In the genomic region with DNA sequence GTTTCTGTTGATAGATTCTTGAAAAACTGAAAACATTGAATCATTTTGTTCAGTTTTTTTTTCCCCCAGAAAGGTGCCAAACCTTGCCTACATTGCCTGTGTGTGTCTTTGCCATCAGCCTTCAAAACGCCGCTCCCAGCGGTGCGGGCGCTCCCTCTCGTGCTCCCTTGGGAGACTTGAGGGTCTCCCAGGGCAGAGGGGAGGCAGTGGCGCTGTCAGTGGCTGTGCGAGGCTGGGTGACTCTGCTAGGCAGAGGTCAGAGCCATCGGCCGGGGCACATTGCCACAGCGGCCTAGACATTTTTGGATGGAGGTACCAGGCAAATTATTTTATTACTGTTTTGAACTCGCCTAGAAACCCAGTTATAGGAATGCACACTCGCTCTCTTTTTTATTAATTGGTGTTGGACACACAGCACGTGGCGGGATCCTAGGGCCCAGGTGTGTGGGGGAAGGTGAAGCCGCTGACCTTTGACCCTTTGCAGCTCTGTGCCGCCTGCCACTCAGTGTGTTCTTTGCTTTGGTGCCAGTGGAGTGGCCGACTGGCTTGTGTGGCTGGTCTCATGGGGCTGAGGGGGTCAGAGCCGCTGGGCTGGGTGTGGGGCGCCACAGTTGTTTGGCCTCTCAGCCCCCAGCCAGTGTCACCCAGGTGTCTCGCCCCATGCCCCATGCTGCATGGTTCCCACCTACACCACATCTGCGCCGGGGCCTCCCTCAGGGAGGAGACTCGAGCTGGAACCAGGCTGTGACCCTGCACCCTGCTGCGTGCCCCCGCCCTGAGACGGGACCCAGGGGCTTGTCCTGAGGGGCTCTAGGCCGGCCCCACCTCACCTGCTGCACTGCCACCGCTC, we compare ENCODE assay signal across 23 cellular contexts.
DNase-seq lines count a peak whose midpoint lies in the region; ATAC-seq, FAIRE-seq and TF ChIP-seq lines count a peak whose summit lies in the region.
"Had no signal": no experiment of that assay in that cellular context is flagged by ENCODE, and none has a peak within 500 bp of the region (broad histone marks: within the 10 kb centered on the region; RNA-seq: fewer than 3 reads in every experiment).

No MANE protein-coding gene starts in this region.

- no TSS peak for BruUV-seq in K562 (replicated peaks; lab: Mats Ljungman, UMichigan)

- in situ Hi-C loops in K562 (cut with MboI) = no loop called here

- H4K20me1 ChIP-seq in K562 (replicated peaks; ENCODE audit: control insufficient read depth, insufficient read depth, low read length) = 0 out of 2 replicates have a peak, but pooled peaks cover 6% of the 10 kb centered on the region

- no peaks in the 10 kb centered on the region for H3K27me3 Mint-ChIP-seq in stimulated activated memory B cell treated with anti-CD40 and anti-IgM and Interleukin-4, amounts not matched to agents 10 μg/mL and 1 μg/mL and 100 μg/mL, for 72 hours
- H3K27me3 Mint-ChIP-seq: CD4-positive, alpha-beta memory T cell had no signal

- CTCF ChIA-PET in K562 (lab: Yijun Ruan, JAX; ENCODE audit: low intra/inter-chr PET ratio) = no interaction called here

- peak overlapping the region; percentile 96 for H3K27ac Mint-ChIP-seq in stimulated activated memory B cell treated with anti-CD40 and anti-IgM and Interleukin-4, amounts not matched to agents 10 μg/mL and 1 μg/mL and 100 μg/mL, for 72 hours
- H3K27ac Mint-ChIP-seq: CD4-positive, alpha-beta memory T cell; HFFc6 had no signal

- H3K27ac ChIP-seq in heart left ventricle (no peak overlapping the region), K562 (ENCODE audit: extremely low read depth, low read depth, low read length) (no peak overlapping the region), liver (ENCODE audit: low read depth in 1 of 2, low read length in 2 of 2) (no peak overlapping the region), sigmoid colon (no peak overlapping the region)
- H3K27ac ChIP-seq: HL-60 had no signal

- POLR2A ChIA-PET in K562 (lab: Yijun Ruan, JAX) = interaction anchor here (0.6 kb wide), 1 partner anchor 10 kb away, joined by 3 read pairs; no protein-coding TSS in a partner anchor

- H3K27me3 ChIP-seq in heart left ventricle (no peaks in the 10 kb centered on the region), K562 (ENCODE audit: control insufficient read depth in 2 of 2, insufficient read depth in 2 of 2, low read length in 2 of 2) (no peaks in the 10 kb centered on the region), liver (ENCODE audit: control insufficient read depth in 4 of 4, insufficient read depth in 4 of 4, low read length in 3 of 4) (no peaks in the 10 kb centered on the region), sigmoid colon (no peaks in the 10 kb centered on the region)

- H3K4me1 ChIP-seq in heart left ventricle = peaks cover 0 to 21% (median 12%) of the 10 kb centered on the region in 12 donors
- H3K4me1 ChIP-seq in K562 (replicated peaks in 1 of 2; ENCODE audit: control insufficient read depth in 2 of 2, insufficient read depth in 2 of 2, low read length in 2 of 2) = peaks cover 0 to 8% of the 10 kb centered on the region in 2 experiments; a peak in 2 of 5 replicates
- H3K4me1 ChIP-seq in liver (ENCODE audit: control insufficient read depth in 4 of 4, insufficient read depth in 4 of 4, low read length in 3 of 4) = no peaks in the 10 kb centered on the region
- H3K4me1 ChIP-seq in sigmoid colon = peaks cover 0 to 23% (median 20%) of the 10 kb centered on the region in 4 donors

- TF ChIP-seq POLR2A in heart left ventricle (IDR thresholded peaks at IDR 0.05) = no peak
- TF ChIP-seq POLR2A in K562 (conservative IDR thresholded peaks at IDR 0.05) = no peak
- TF ChIP-seq POLR2A in sigmoid colon (IDR thresholded peaks at IDR 0.05) = no peak

- no peak for ATAC-seq in heart left ventricle
- ATAC-seq in Right ventricle myocardium superior (ENCODE audit: poor library complexity) = no peak
- no peak for ATAC-seq in K562
- ATAC-seq in stimulated activated memory B cell treated with anti-CD40 and anti-IgM and Interleukin-4, amounts not matched to agents 10 μg/mL and 1 μg/mL and 100 μg/mL, for 72 hours = no peak

- H3K9me1 ChIP-seq in K562 (ENCODE audit: control insufficient read depth, insufficient read depth, low read length) = peaks cover 4% of the 10 kb centered on the region

- WGBS in heart left ventricle, 4 donors = 96 to 97% (median 97%) methylated on average over 26 to 29 of the region's 29 CpGs
- WGBS in K562 (ENCODE audit: insufficient coverage, low coverage, missing lambda C conversion rate) = 87% methylated on average over 28 of the region's 29 CpGs
- WGBS in liver = 91% methylated on average over 29 of the region's 29 CpGs
- 90 to 92% methylated on average over 29 of the region's 29 CpGs for WGBS in sigmoid colon, 2 donors

- H3K9ac ChIP-seq in K562 (ENCODE audit: insufficient read depth in 1 of 2, low read depth in 2 of 2, low read length in 2 of 2) (no peak overlapping the region), liver (ENCODE audit: low read depth in 1 of 2, low read length in 2 of 2) (no peak overlapping the region)

- peaks cover 49% of the 10 kb centered on the region for H3K36me3 Mint-ChIP-seq in stimulated activated memory B cell treated with anti-CD40 and anti-IgM and Interleukin-4, amounts not matched to agents 10 μg/mL and 1 μg/mL and 100 μg/mL, for 72 hours

- intact Hi-C loops in heart left ventricle (cut with DNase I) = no loop called here
- intact Hi-C loops in Right ventricle myocardium superior (cut with DNase I) = no loop called here
- intact Hi-C loops in K562 (cut with micrococcal nuclease) = no loop called here
- intact Hi-C loops in sigmoid colon (cut with DNase I) = no loop called here

- TF ChIP-seq CTCF in heart left ventricle (IDR thresholded peaks at IDR 0.05) (no peak), K562 (IDR thresholded peaks at IDR 0.05 in 2 of 3, conservative IDR thresholded peaks at IDR 0.05 in 1 of 3; ENCODE audit: insufficient read depth in 2 of 3, low read depth in 1 of 3, low read length in 3 of 3) (no peak), liver (IDR thresholded peaks at IDR 0.05; ENCODE audit: low read depth, low read length, missing input control) (no peak), sigmoid colon (IDR thresholded peaks at IDR 0.05) (no peak)

- FAIRE-seq in K562 (lab: Jason Lieb, UNC) = no peak
- FAIRE-seq: A204.1, D721Med, G401.6, GM12892, GM19239 had no signal

- H3K4me3 ChIP-seq in heart left ventricle = no peak overlapping the region
- H3K4me3 ChIP-seq in K562 = no peak overlapping the region
- H3K4me3 ChIP-seq in liver (ENCODE audit: low read depth in 1 of 3, low read length in 3 of 3) = no peak overlapping the region
- H3K4me3 ChIP-seq in sigmoid colon = no peak overlapping the region

- H3K79me2 ChIP-seq in K562 (ENCODE audit: control insufficient read depth, insufficient read depth, low read length) = no peaks in the 10 kb centered on the region

- TF ChIP-seq RAD21 in K562 (CRISPR knock-in tag; conservative IDR thresholded peaks at IDR 0.05 in 1 of 2, IDR thresholded peaks at IDR 0.05 in 1 of 2) (no peak), liver (IDR thresholded peaks at IDR 0.05) (no peak)

- no peak for TF ChIP-seq EP300 in K562 (IDR thresholded peaks at IDR 0.05; ENCODE audit: low read length)
- no peak for TF ChIP-seq EP300 in sigmoid colon (IDR thresholded peaks at IDR 0.05)

- H3K4me2 ChIP-seq in K562 (ENCODE audit: insufficient read depth, low read length) = no peak overlapping the region

- peak in 3 of 5 donors; percentile 18 to 45 (median 22) for DNase-seq in heart left ventricle
- no peak for DNase-seq in Right ventricle myocardium superior
- DNase-seq in K562 (ENCODE audit: extremely low read depth in 1 of 4, low spot score in 3 of 4) = no peak
- DNase-seq in activated T-cell treated with anti-CD3 and anti-CD28 coated beads, Interleukin-2, amount 50 U/mL, for 48 hours = no peak
- DNase-seq in sigmoid colon = no peak
- no peak for DNase-seq in cortex of kidney (lab: John Stamatoyannopoulos, UW)
- DNase-seq: CD4-positive, alpha-beta memory T cell; GOT3; HFFc6; KG1; NCI-H1048; NCI-H2107; NCI-H226; NCI-H526 treated with DMSO at 0.1 percent for 48 hours; NK-92 treated with Interleukin-12 subunit alpha and Interleukin-12 subunit beta, amount 100 ng/mL, for 24 hours had no signal

- H3K36me3 ChIP-seq in heart left ventricle (peaks cover 0 to 40% (median 17%) of the 10 kb centered on the region in 9 donors), K562 (ENCODE audit: control insufficient read depth, insufficient read depth, low read length) (peaks cover 11% of the 10 kb centered on the region; the same call in 2 of the 3 replicates), liver (ENCODE audit: control insufficient read depth in 4 of 4, insufficient read depth in 3 of 4, low read depth in 1 of 4, low read length in 3 of 4) (peaks cover 1 to 34% (median 14%) of the 10 kb centered on the region in 4 donors), sigmoid colon (peaks cover 0 to 22% (median 5%) of the 10 kb centered on the region in 4 donors)

- H2AFZ ChIP-seq in K562 (ENCODE audit: low read depth, low read length) = no peak overlapping the region

- no peak overlapping the region for H3K4me3 Mint-ChIP-seq in stimulated activated memory B cell treated with anti-CD40 and anti-IgM and Interleukin-4, amounts not matched to agents 10 μg/mL and 1 μg/mL and 100 μg/mL, for 72 hours
- H3K4me3 Mint-ChIP-seq: HFFc6 had no signal

- H3K4me1 Mint-ChIP-seq in stimulated activated memory B cell treated with anti-CD40 and anti-IgM and Interleukin-4, amounts not matched to agents 10 μg/mL and 1 μg/mL and 100 μg/mL, for 72 hours = peaks cover 47% of the 10 kb centered on the region
- H3K4me1 Mint-ChIP-seq: CD4-positive, alpha-beta memory T cell had no signal

- H3K9me3 Mint-ChIP-seq in stimulated activated memory B cell treated with anti-CD40 and anti-IgM and Interleukin-4, amounts not matched to agents 10 μg/mL and 1 μg/mL and 100 μg/mL, for 72 hours = no peaks in the 10 kb centered on the region
- H3K9me3 Mint-ChIP-seq: CD4-positive, alpha-beta memory T cell; HFFc6 had no signal

- no peaks in the 10 kb centered on the region for H3K9me3 ChIP-seq in heart left ventricle
- H3K9me3 ChIP-seq in K562 (replicated peaks; ENCODE audit: control insufficient read depth, insufficient read depth, low read depth, low read length) = no peaks in the 10 kb centered on the region
- no peaks in the 10 kb centered on the region for H3K9me3 ChIP-seq in liver (ENCODE audit: control insufficient read depth in 4 of 4, low read length in 3 of 4)
- H3K9me3 ChIP-seq in sigmoid colon = no peaks in the 10 kb centered on the region

TF ChIP-seq in K562, 482 proteins besides CTCF, POLR2A, EP300 and RAD21:
- no peak for TF ChIP-seq CBX8 (IDR thresholded peaks at IDR 0.05; ENCODE audit: borderline replicate concordance, extremely low read depth, low read depth, low read length, poor library complexity, severe bottlenecking)
- TF ChIP-seq POLR2G (IDR thresholded peaks at IDR 0.05; ENCODE audit: low read depth, low read length) = 0 out of 2 replicates have a peak, but pooled peaks have one; percentile 8

TF ChIP-seq in liver, 16 proteins besides CTCF, POLR2A, EP300 and RAD21:
- TF ChIP-seq NR2F2 (IDR thresholded peaks at IDR 0.05) (peak; percentile 24), HNF4A (conservative IDR thresholded peaks at IDR 0.05) (peak in 1 of 2 donors; percentile 27), GABPA (IDR thresholded peaks at IDR 0.05 in 1 of 2, conservative IDR thresholded peaks at IDR 0.05 in 1 of 2) (no peak)

Comparison
In these comparisons a context has a peak if more than half of its experiments do, and no peak if none do; other contexts are left out.
1. DNase-seq: peak in heart left ventricle (3 of 5); none in Right ventricle myocardium superior (single experiment), K562 (0 of 4), activated T-cell treated with anti-CD3 and anti-CD28 coated beads, Interleukin-2, amount 50 U/mL, for 48 hours (0 of 2), sigmoid colon (single experiment) and cortex of kidney (single experiment).